24 cellular contexts compared by ENCODE assay signal in genomic region chr1:61570191-61570590, GRCh38.
"Had no signal": no experiment of that assay in that cellular context is flagged by ENCODE, and none has a peak within 500 bp of the region (broad histone marks: within the 10 kb centered on the region; RNA-seq: fewer than 3 reads in every experiment).

No MANE protein-coding gene starts in this region.

- H2AFZ ChIP-seq: neural progenitor cell, parathyroid adenoma had no signal

- H3K9me3 ChIP-seq: prostate gland, thyroid gland had no signal

- H3K4me1 ChIP-seq: lower lobe of right lung, parathyroid adenoma, prostate gland, right atrium auricular region, thyroid gland, vagina had no signal

- H3K27me3 ChIP-seq: dorsolateral prefrontal cortex, neural progenitor cell, right atrium auricular region, thyroid gland, vagina had no signal

- H3K27ac Mint-ChIP-seq: memory B cell; natural killer cell treated with Interleukin-12 subunit alpha and Interleukin-12 subunit beta and Interleukin-15 and Interleukin-18, amount 100 ng/mL, for 72 hours; neural progenitor cell; stimulated activated naive CD8-positive, alpha-beta T cell treated with anti-CD3 and anti-CD28 coated beads, Interleukin-15, amount 100 ng/mL, for 72 hours had no signal

- H3K4me1 Mint-ChIP-seq: memory B cell; naive B cell; stimulated activated naive CD8-positive, alpha-beta T cell treated with anti-CD3 and anti-CD28 coated beads, Interleukin-15, amount 100 ng/mL, for 72 hours had no signal

- H3K4me3 Mint-ChIP-seq: memory B cell; naive B cell; natural killer cell treated with Interleukin-12 subunit alpha and Interleukin-12 subunit beta and Interleukin-15 and Interleukin-18, amount 100 ng/mL, for 72 hours; neural progenitor cell; stimulated activated naive CD8-positive, alpha-beta T cell treated with anti-CD3 and anti-CD28 coated beads, Interleukin-15, amount 100 ng/mL, for 72 hours had no signal

- ATAC-seq: left ventricle myocardium superior; lower lobe of right lung; mucosa of descending colon; natural killer cell treated with Interleukin-12 subunit alpha and Interleukin-12 subunit beta and Interleukin-15 and Interleukin-18, amount 100 ng/mL, for 72 hours; sciatic nerve; stimulated activated naive CD8-positive, alpha-beta T cell treated with anti-CD3 and anti-CD28 coated beads, Interleukin-15, amount 100 ng/mL, for 72 hours had no signal

- H3K4me2 ChIP-seq: neural progenitor cell, smooth muscle cell had no signal

- DNase-seq: dorsolateral prefrontal cortex; effector CD4-positive, alpha-beta T cell; head of caudate nucleus; left ventricle myocardium superior; lower lobe of right lung; mucosa of descending colon; naive B cell; stimulated activated CD4-positive, alpha-beta T cell treated with anti-CD3 and anti-CD28 coated beads, Interleukin-12 subunit alpha, Interleukin-12 subunit beta, amount 100 ng/mL, for 4 hours; stimulated activated CD4-positive, alpha-beta T cell treated with anti-CD3 and anti-CD28 coated beads, Interleukin-1b, Interleukin-23, amount 100 ng/mL, for 48 hours; stimulated activated CD4-positive, alpha-beta T cell treated with anti-CD3 and anti-CD28 coated beads, Interleukin-4, amount 100 ng/mL, for 1 hour; stimulated activated CD8-positive, alpha-beta memory T cell treated with anti-CD3 and anti-CD28 coated beads, Interleukin-4, amount 100 ng/mL, for 48 hours; stimulated activated naive CD4-positive, alpha-beta T cell; stimulated activated naive CD8-positive, alpha-beta T cell treated with anti-CD3 and anti-CD28 coated beads, Interleukin-15, amount 100 ng/mL, for 72 hours; thyroid gland; trophoblast cell had no signal

- H3K36me3 ChIP-seq: lower lobe of right lung, neural progenitor cell, prostate gland, right atrium auricular region, thyroid gland, vagina had no signal

- H3K79me2 ChIP-seq: parathyroid adenoma had no signal

- H3K9ac ChIP-seq: neural progenitor cell, parathyroid adenoma had no signal

- H3K4me3 ChIP-seq: dorsolateral prefrontal cortex, lower lobe of right lung, mucosa of descending colon, neural progenitor cell, prostate gland, right atrium auricular region, smooth muscle cell, thyroid gland, vagina had no signal

- H3K36me3 Mint-ChIP-seq: memory B cell; naive B cell; natural killer cell treated with Interleukin-12 subunit alpha and Interleukin-12 subunit beta and Interleukin-15 and Interleukin-18, amount 100 ng/mL, for 72 hours had no signal

- H3K27ac ChIP-seq: lower lobe of right lung, neural progenitor cell, parathyroid adenoma, prostate gland, right atrium auricular region, thyroid gland, vagina had no signal

- H3K27me3 Mint-ChIP-seq: memory B cell; naive B cell; natural killer cell treated with Interleukin-12 subunit alpha and Interleukin-12 subunit beta and Interleukin-15 and Interleukin-18, amount 100 ng/mL, for 72 hours had no signal
